ENCODE assay signal across 1 cellular context in the genomic region with DNA sequence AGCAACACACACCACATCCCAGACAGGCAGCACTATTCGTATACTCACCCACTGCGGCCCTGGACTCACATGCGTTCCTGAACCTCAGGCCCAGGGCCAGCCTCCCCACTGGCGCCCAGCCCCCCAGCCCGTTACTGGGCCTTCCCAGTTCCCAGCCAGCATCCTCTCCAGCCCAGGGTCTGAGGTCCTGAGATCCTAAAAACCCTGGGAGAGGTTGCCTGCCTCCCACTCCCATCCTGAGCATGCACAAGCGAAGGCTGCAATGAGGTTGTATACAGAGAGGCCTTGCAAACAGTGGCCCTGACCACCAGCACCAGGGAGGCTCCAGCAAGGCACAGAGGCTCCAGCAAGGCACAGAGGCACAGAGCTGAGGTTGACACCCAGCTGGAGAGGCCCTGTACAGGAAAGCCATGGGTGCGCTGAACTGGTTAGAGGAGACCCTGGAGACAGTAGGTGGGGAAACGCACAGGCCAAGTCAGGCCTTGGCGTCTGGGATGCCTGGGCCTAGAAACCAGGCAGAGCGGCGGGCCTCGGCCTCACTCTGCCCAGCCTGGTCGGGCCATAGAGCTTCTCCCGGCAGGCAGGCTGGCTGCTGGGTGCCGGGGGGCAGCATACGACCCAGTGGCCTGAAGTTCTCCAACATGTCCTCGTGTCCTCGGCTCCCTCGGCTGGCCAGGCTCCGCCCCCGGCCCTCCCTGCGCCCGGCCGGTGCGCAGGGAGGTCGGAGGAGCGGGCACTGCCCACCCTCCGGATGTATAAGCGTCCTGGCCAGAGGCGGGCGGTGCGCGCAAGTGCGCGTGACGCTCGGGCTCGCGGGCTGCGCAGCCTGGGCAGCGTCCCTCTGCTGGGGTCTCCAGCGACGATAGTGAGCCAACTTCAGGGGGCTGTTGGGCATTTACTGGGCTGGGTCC.
TF ChIP-seq lines count a peak whose summit lies in the region.

No MANE protein-coding gene starts in this region.

TF ChIP-seq in HCT116, 20 proteins besides CTCF, POLR2A, EP300 and RAD21:
- TF ChIP-seq EZH2phosphoT487 (IDR thresholded peaks at IDR 0.05; ENCODE audit: borderline replicate concordance) (no peak), CBX3 (IDR thresholded peaks at IDR 0.05; ENCODE audit: low read depth) (no peak), ZFX (IDR thresholded peaks at IDR 0.05) (0 out of 2 replicates have a peak, but pooled peaks have one; percentile 20)
